ENCODE assay signal across 9 cellular contexts in the genomic region with DNA sequence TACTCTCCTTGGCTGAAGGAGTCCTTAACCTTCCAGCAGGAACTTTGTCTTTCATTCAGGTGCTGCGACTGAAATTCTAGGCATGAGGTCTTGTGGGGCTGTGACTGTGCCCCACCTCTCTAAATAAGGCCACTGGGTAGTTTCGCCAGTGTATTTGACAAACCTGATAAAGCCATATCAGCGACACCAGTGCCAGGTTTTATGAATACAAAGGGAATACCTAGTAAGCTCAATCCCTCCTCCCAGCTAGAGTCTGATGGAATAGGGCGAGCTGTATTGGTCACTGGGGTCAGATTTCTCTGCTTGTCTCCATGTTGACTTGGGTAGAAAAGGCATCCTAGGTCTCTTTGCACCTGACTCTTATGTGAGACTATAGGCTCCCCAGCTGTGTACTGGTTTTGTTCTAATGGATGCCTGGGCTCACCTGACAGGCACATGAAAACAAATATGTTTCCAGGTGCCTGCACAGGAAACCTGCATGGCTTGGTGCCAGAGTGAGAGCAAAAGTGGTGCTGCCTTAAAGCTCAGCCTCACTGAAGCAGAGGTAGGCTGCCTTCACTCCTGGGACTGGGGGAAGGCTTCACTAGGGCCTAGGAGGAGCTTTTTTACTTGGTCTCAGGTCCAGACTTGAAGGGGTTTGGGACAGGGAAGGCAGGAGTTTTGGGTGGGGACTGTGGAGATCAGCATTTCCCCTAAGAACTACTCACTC. TPM values are rescaled to one million over a fixed set of nuclear protein-coding genes. Genes with fewer than 3 reads are reported as not detected.
DNase-seq lines count a peak whose midpoint lies in the region; ATAC-seq, FAIRE-seq and TF ChIP-seq lines count a peak whose summit lies in the region.
"Had no signal": no experiment of that assay in that cellular context is flagged by ENCODE, and none has a peak within 500 bp of the region (broad histone marks: within the 10 kb centered on the region; RNA-seq: fewer than 3 reads in every experiment).

No MANE protein-coding gene starts in this region.

- H3K4me3 ChIP-seq in DND-41 (ENCODE audit: low read depth in 1 of 2, low read length in 2 of 2), result no peak overlapping the region
- H3K4me3 ChIP-seq in pancreas, result no peak overlapping the region

- H3K27ac ChIP-seq in DND-41 (ENCODE audit: low read length) (peak overlapping the region; percentile 52), pancreas (no peak overlapping the region)

- DNase-seq in DND-41 (no peak), NCI-H345 treated with DMSO at 0.1 percent for 48 hours (lab: John Stamatoyannopoulos, UW; ENCODE audit: unreplicated experiment) (peak; percentile 41), pancreas (peak in 2 of 6 donors; percentile 35 to 45), GM13977 (ENCODE audit: low spot score) (no peak), erythroblast (lab: John Stamatoyannopoulos, UW) (no peak)
- peak; percentile 69 for DNase-seq in activated naive CD4-positive, alpha-beta T cell treated with anti-CD3 and anti-CD28 coated beads, Interleukin-2, amount 10 ng/mL, durations not matched to agents 7 days and 5 days

- H3K27me3 Mint-ChIP-seq in activated naive CD4-positive, alpha-beta T cell treated with anti-CD3 and anti-CD28 coated beads, Interleukin-2, amount 10 ng/mL, durations not matched to agents 7 days and 5 days, result no peaks in the 10 kb centered on the region

- peaks cover 72% of the 10 kb centered on the region for H3K36me3 Mint-ChIP-seq in activated naive CD4-positive, alpha-beta T cell treated with anti-CD3 and anti-CD28 coated beads, Interleukin-2, amount 10 ng/mL, durations not matched to agents 7 days and 5 days

- no peaks in the 10 kb centered on the region for H3K9me3 Mint-ChIP-seq in activated naive CD4-positive, alpha-beta T cell treated with anti-CD3 and anti-CD28 coated beads, Interleukin-2, amount 10 ng/mL, durations not matched to agents 7 days and 5 days

- ATAC-seq in DND-41 (ENCODE audit: insufficient read depth, low read depth), result no peak
- peak in 3 of 4 donors; percentile 33 to 62 (median 53) for ATAC-seq in pancreas
- ATAC-seq in GM19035 (IDR thresholded peaks at IDR 0.05; ENCODE audit: unreplicated experiment), result no peak
- no peak for ATAC-seq in GM18909 (IDR thresholded peaks at IDR 0.05; ENCODE audit: poor library complexity, unreplicated experiment)

- H3K9me3 ChIP-seq in DND-41 (ENCODE audit: insufficient read depth, low read length, severe bottlenecking) (no peaks in the 10 kb centered on the region), pancreas (no peaks in the 10 kb centered on the region)

- peak overlapping the region; percentile 55 for H3K4me3 Mint-ChIP-seq in activated naive CD4-positive, alpha-beta T cell treated with anti-CD3 and anti-CD28 coated beads, Interleukin-2, amount 10 ng/mL, durations not matched to agents 7 days and 5 days

- CTCF ChIA-PET in activated naive CD4-positive, alpha-beta T cell treated with anti-CD3 and anti-CD28 coated beads, Interleukin-2, amount 10 ng/mL, durations not matched to agents 7 days and 5 days (lab: Charles Lee), result interaction anchor here (1.0 to 4.2 kb wide), 8 partner anchors 10 to 249 kb away, joined by 3 to 30 read pairs (median 6); a partner anchor contains a TSS

- no peak for FAIRE-seq in pancreas (lab: Jason Lieb, UNC)

- in situ Hi-C loops in GM13977 (cut with MboI; ENCODE audit: low pct_unique_long_range_greater_than_20kb, low sequenced_read_pairs, unreplicated experiment), result no loop called here

- no peak overlapping the region for H2AFZ ChIP-seq in DND-41 (ENCODE audit: low read depth, low read length)

- 0 out of 2 replicates have a peak overlapping the region, but pooled peaks have one; percentile 12 for H3K9ac ChIP-seq in DND-41 (ENCODE audit: low read depth, low read length)

- peak overlapping the region; percentile 17; the same call in 1 of the 2 replicates for H3K4me2 ChIP-seq in DND-41 (ENCODE audit: insufficient read depth, low read length)

- intact Hi-C loops in pancreas (cut with DNase I), result no loop called here

- 27 to 36% methylated on average over 4 of the region's 4 CpGs for WGBS in pancreas, 2 donors

- H3K27ac Mint-ChIP-seq in activated naive CD4-positive, alpha-beta T cell treated with anti-CD3 and anti-CD28 coated beads, Interleukin-2, amount 10 ng/mL, durations not matched to agents 7 days and 5 days, result peak overlapping the region; percentile 91

- TF ChIP-seq CTCF in DND-41 (IDR thresholded peaks at IDR 0.05; ENCODE audit: borderline replicate concordance, extremely low read depth, low read length, poor library complexity, severe bottlenecking) (no peak), pancreas (IDR thresholded peaks at IDR 0.05) (no peak), GM13977 (IDR thresholded peaks at IDR 0.05; ENCODE audit: extremely low read depth, insufficient read depth, missing control alignments) (no peak)

- H3K79me2 ChIP-seq in DND-41 (ENCODE audit: insufficient read depth, low read length), result peaks cover 89% of the 10 kb centered on the region

- H3K36me3 ChIP-seq in DND-41 (ENCODE audit: insufficient read depth, low read length) (peaks cover 69% of the 10 kb centered on the region), pancreas (no peaks in the 10 kb centered on the region)

- H3K27me3 ChIP-seq in DND-41 (ENCODE audit: insufficient read depth, low read length, poor library complexity), result no peaks in the 10 kb centered on the region
- no peaks in the 10 kb centered on the region for H3K27me3 ChIP-seq in pancreas

- H3K4me1 Mint-ChIP-seq in activated naive CD4-positive, alpha-beta T cell treated with anti-CD3 and anti-CD28 coated beads, Interleukin-2, amount 10 ng/mL, durations not matched to agents 7 days and 5 days, result peaks cover 91% of the 10 kb centered on the region

- TF ChIP-seq POLR2A in erythroblast (IDR thresholded peaks at IDR 0.05; ENCODE audit: low read length), result no peak

- H3K4me1 ChIP-seq in DND-41 (ENCODE audit: insufficient read depth, low read length), result peaks cover 77% of the 10 kb centered on the region
- peaks cover 0 to 6% (median 0%) of the 10 kb centered on the region in 3 donors for H3K4me1 ChIP-seq in pancreas

- H4K20me1 ChIP-seq in DND-41 (ENCODE audit: insufficient read depth, low read length), result peaks cover 60% of the 10 kb centered on the region

RNA-seq across cellular contexts. Expression of a gene that starts 8.3 kb away (rescaled TPM):
- total RNA-seq in pancreas, result 1 to 10 TPM; 4.3 to 8.7 (median 6.0) TPM
- polyA plus RNA-seq in pancreas, result 1 to 10 TPM; 3.1 to 5.4 TPM

RNA-seq across cellular contexts. Expression of a gene that starts 27.5 kb away (rescaled TPM):
- 10 to 100 TPM in 1 of 6 donors, 1 to 10 TPM in 5; 3.5 to 14.1 (median 5.1) TPM for total RNA-seq in pancreas
- polyA plus RNA-seq in pancreas, result 1 to 10 TPM; 6.1 to 8.4 TPM

RNA-seq across cellular contexts. Expression of a gene that starts 36.7 kb away (rescaled TPM):
- 10 to 100 TPM; 20.1 to 43.4 (median 33.3) TPM for total RNA-seq in pancreas
- 10 to 100 TPM; 35.5 to 45.5 TPM for polyA plus RNA-seq in pancreas
- total RNA-seq: T-helper 1 cell treated with Interleukin-12 subunit alpha and Interleukin-12 subunit beta and Interleukin-4 antibody, amounts not matched to agents 30 ng/mL and 1 ng/mL, for 36 hours had no signal

RNA-seq across cellular contexts. Expression of a gene that starts 38.1 kb away (rescaled TPM):
- total RNA-seq in pancreas, result 1 to 10 TPM; 6.4 to 8.1 (median 6.6) TPM
- 1 to 10 TPM; 5.2 to 5.8 TPM for polyA plus RNA-seq in pancreas

RNA-seq across cellular contexts. Expression of a gene that starts 38.2 kb away (rescaled TPM):
- 10 to 100 TPM; 11.6 to 22.6 (median 15.6) TPM for total RNA-seq in pancreas
- polyA plus RNA-seq in pancreas, result 10 to 100 TPM; 43.9 to 47.9 TPM

Comparison
In these comparisons a context has a peak if more than half of its experiments do, and no peak if none do; other contexts are left out.
1. ATAC-seq: peak in pancreas (3 of 4); none in DND-41 (single experiment), GM19035 (single experiment) and GM18909 (single experiment).
2. DNase-seq: peak in NCI-H345 treated with DMSO at 0.1 percent for 48 hours (single experiment) and activated naive CD4-positive, alpha-beta T cell treated with anti-CD3 and anti-CD28 coated beads, Interleukin-2, amount 10 ng/mL, durations not matched to agents 7 days and 5 days (single experiment); none in DND-41 (single experiment), GM13977 (single experiment) and erythroblast (0 of 2).